In genomic region chr2:2570871-2571270, GRCh38 we compare ENCODE assay signal across 18 cellular contexts.
DNase-seq lines count a peak whose midpoint lies in the region; ATAC-seq, FAIRE-seq and TF ChIP-seq lines count a peak whose summit lies in the region.
"Had no signal": no experiment of that assay in that cellular context is flagged by ENCODE, and none has a peak within 500 bp of the region (broad histone marks: within the 10 kb centered on the region; RNA-seq: fewer than 3 reads in every experiment).

No MANE protein-coding gene starts in this region.

- no peak overlapping the region for H4K91ac ChIP-seq in neuronal stem cell (ENCODE audit: low read depth, low read length, poor library complexity)

- no peak overlapping the region for H2AFZ ChIP-seq in neuronal stem cell (ENCODE audit: low read length)
- H2AFZ ChIP-seq: GM23338 had no signal

- H3K9me3 Mint-ChIP-seq in endodermal cell, result no peaks in the 10 kb centered on the region
- peaks cover 0 to 2% (median 0%) of the 10 kb centered on the region in 8 donors for H3K9me3 Mint-ChIP-seq in CD4-positive, alpha-beta memory T cell
- H3K9me3 Mint-ChIP-seq: CD8-positive, alpha-beta T cell; GM23338 had no signal

- ATAC-seq in pancreas, result no peak
- ATAC-seq: CD8-positive, alpha-beta T cell; GM12878; GM23338 had no signal

- TF ChIP-seq CTCF in coronary artery (IDR thresholded peaks at IDR 0.05) (no peak), endodermal cell (conservative IDR thresholded peaks at IDR 0.05) (no peak), pancreas (IDR thresholded peaks at IDR 0.05) (no peak)

- POLR2A ChIA-PET in CD4-positive, alpha-beta memory T cell (lab: Charles Lee; ENCODE audit: partially characterized antibody), result no interaction called here

- DNase-seq in coronary artery (ENCODE audit: low spot score) (peak; percentile 45), endodermal cell (peak; percentile 24), neuronal stem cell (ENCODE audit: low spot score) (no peak), DMS153 treated with DMSO at 0.1 percent for 48 hours (lab: John Stamatoyannopoulos, UW; ENCODE audit: unreplicated experiment) (no peak), pancreas (no peak)
- DNase-seq in CD4-positive, alpha-beta memory T cell, result no peak
- DNase-seq: C1 segment of cervical spinal cord, Caco-2, DMS153, DMS79, EL, GDM1, HFFc6 had no signal

- H3K9me3 ChIP-seq in endodermal cell (ENCODE audit: control insufficient read depth, low read length), result peaks cover 17% of the 10 kb centered on the region
- peaks cover 0 to 14% of the 10 kb centered on the region in 2 donors for H3K9me3 ChIP-seq in neuronal stem cell (replicated peaks in 1 of 2; ENCODE audit: control insufficient read depth in 2 of 2, insufficient read depth in 1 of 2, low read depth in 1 of 2, low read length in 2 of 2)
- H3K9me3 ChIP-seq in pancreas, result no peaks in the 10 kb centered on the region
- H3K9me3 ChIP-seq in CD4-positive, alpha-beta memory T cell (ENCODE audit: control insufficient read depth in 1 of 2, low read length in 2 of 2), result no peaks in the 10 kb centered on the region
- H3K9me3 ChIP-seq: HAP-1 had no signal

- H2BK120ac ChIP-seq in neuronal stem cell (ENCODE audit: low read depth, low read length), result no peak overlapping the region

- WGBS in endodermal cell (ENCODE audit: insufficient coverage in 1 of 2, insufficient read length in 1 of 2), 2 experiments, result 93 to 100% methylated on average over 4 to 5 of the region's 5 CpGs
- no CpG with 5 or more reads among the region's 5 CpGs for WGBS in neuronal stem cell (ENCODE audit: extremely low coverage in 2 of 2, insufficient read length in 2 of 2, insufficient replicate concordance in 1 of 2), 2 donors
- 79% methylated on average over 5 of the region's 5 CpGs for WGBS in pancreas, 2 donors

- peaks cover 6% of the 10 kb centered on the region for H3K79me1 ChIP-seq in neuronal stem cell (ENCODE audit: low read depth, low read length)

- no peak overlapping the region for H4K8ac ChIP-seq in neuronal stem cell (ENCODE audit: low read depth, low read length)

- peak overlapping the region; percentile 77 for H2AK5ac ChIP-seq in neuronal stem cell (ENCODE audit: low read depth, low read length)

- CTCF ChIA-PET in CD4-positive, alpha-beta memory T cell (lab: Charles Lee; ENCODE audit: partially characterized antibody), result no interaction called here

- H3K27ac ChIP-seq in coronary artery (no peak overlapping the region), endodermal cell (ENCODE audit: low read depth, low read length) (no peak overlapping the region), neuronal stem cell (replicated peaks; ENCODE audit: low read length) (no peak overlapping the region), pancreas (no peak overlapping the region)
- H3K27ac ChIP-seq in CD4-positive, alpha-beta memory T cell (ENCODE audit: low read depth, low read length), result no peak overlapping the region

- no peak overlapping the region for H2BK12ac ChIP-seq in neuronal stem cell (ENCODE audit: low read length)

- no peak overlapping the region for H3K27ac Mint-ChIP-seq in endodermal cell
- H3K27ac Mint-ChIP-seq in CD4-positive, alpha-beta memory T cell, result no peak overlapping the region
- H3K27ac Mint-ChIP-seq: CD8-positive, alpha-beta T cell; GM23338; HFFc6 had no signal

- no peaks in the 10 kb centered on the region for H3K36me3 Mint-ChIP-seq in endodermal cell (ENCODE audit: low read depth)
- H3K36me3 Mint-ChIP-seq in CD4-positive, alpha-beta memory T cell, result no peaks in the 10 kb centered on the region
- H3K36me3 Mint-ChIP-seq: CD8-positive, alpha-beta T cell had no signal

- no peak overlapping the region for H3K4me3 ChIP-seq in coronary artery
- no peak overlapping the region for H3K4me3 ChIP-seq in endodermal cell (ENCODE audit: low read length)
- no peak overlapping the region for H3K4me3 ChIP-seq in neuronal stem cell (ENCODE audit: low read length in 2 of 2)
- no peak overlapping the region for H3K4me3 ChIP-seq in pancreas
- no peak overlapping the region for H3K4me3 ChIP-seq in CD4-positive, alpha-beta memory T cell (ENCODE audit: low read length in 2 of 2)
- H3K4me3 ChIP-seq: GM12878, GM23338, HAP-1 had no signal

- no peak overlapping the region for H2BK5ac ChIP-seq in neuronal stem cell (ENCODE audit: low read length)

- H3K18ac ChIP-seq in neuronal stem cell (ENCODE audit: low read length), result peak overlapping the region; percentile 65

- H3K27me3 ChIP-seq in endodermal cell (ENCODE audit: control insufficient read depth, insufficient read depth, low read length, poor library complexity, severe bottlenecking), result no peaks in the 10 kb centered on the region
- peaks cover 0 to 2% (median 0%) of the 10 kb centered on the region in 3 experiments for H3K27me3 ChIP-seq in neuronal stem cell (ENCODE audit: control insufficient read depth in 3 of 3, insufficient read depth in 3 of 3, low read depth in 1 of 3, low read length in 3 of 3)
- H3K27me3 ChIP-seq in pancreas, result no peaks in the 10 kb centered on the region
- no peaks in the 10 kb centered on the region for H3K27me3 ChIP-seq in CD4-positive, alpha-beta memory T cell (ENCODE audit: insufficient read depth, low read length)

- H3K36me3 ChIP-seq in endodermal cell (ENCODE audit: control insufficient read depth, insufficient read depth, low read length), result no peaks in the 10 kb centered on the region
- peaks cover 0 to 4% of the 10 kb centered on the region in 2 donors for H3K36me3 ChIP-seq in neuronal stem cell (replicated peaks in 1 of 2; ENCODE audit: control insufficient read depth in 2 of 2, insufficient read depth in 2 of 2, low read length in 2 of 2)
- H3K36me3 ChIP-seq in pancreas, result no peaks in the 10 kb centered on the region
- no peaks in the 10 kb centered on the region for H3K36me3 ChIP-seq in CD4-positive, alpha-beta memory T cell (ENCODE audit: insufficient read depth, low read length)
- H3K36me3 ChIP-seq: HAP-1 had no signal

- H3K23ac ChIP-seq in neuronal stem cell (ENCODE audit: low read depth, low read length, poor library complexity), result no peak overlapping the region

- H3K9ac ChIP-seq in endodermal cell (ENCODE audit: extremely low read depth, low read length, poor library complexity, severe bottlenecking) (no peak overlapping the region), neuronal stem cell (ENCODE audit: low read depth, low read length, poor library complexity) (no peak overlapping the region)

- FAIRE-seq in pancreas (lab: Jason Lieb, UNC), result no peak
- FAIRE-seq: GM12878, GM19239 had no signal

- peaks cover 3% of the 10 kb centered on the region for H3K27me3 Mint-ChIP-seq in endodermal cell (ENCODE audit: insufficient read depth)
- no peaks in the 10 kb centered on the region for H3K27me3 Mint-ChIP-seq in CD4-positive, alpha-beta memory T cell

- no peak overlapping the region for H3K14ac ChIP-seq in neuronal stem cell (ENCODE audit: low read length)

- intact Hi-C loops in pancreas (cut with DNase I), result no loop called here
- intact Hi-C loops in CD4-positive, alpha-beta memory T cell (cut with micrococcal nuclease), result no loop called here

- H3K4ac ChIP-seq in neuronal stem cell (ENCODE audit: low read length), result no peak overlapping the region

- H3K4me3 Mint-ChIP-seq in endodermal cell, result no peak overlapping the region
- no peak overlapping the region for H3K4me3 Mint-ChIP-seq in CD4-positive, alpha-beta memory T cell
- H3K4me3 Mint-ChIP-seq: CD8-positive, alpha-beta T cell; GM23338; HFFc6 had no signal

- H3K4me1 ChIP-seq in endodermal cell (ENCODE audit: control insufficient read depth, insufficient read depth, low read length) (no peaks in the 10 kb centered on the region), neuronal stem cell (ENCODE audit: control insufficient read depth in 2 of 2, insufficient read depth in 1 of 2, low read depth in 1 of 2, low read length in 2 of 2) (no peaks in the 10 kb centered on the region), pancreas (no peaks in the 10 kb centered on the region)
- H3K4me1 ChIP-seq in CD4-positive, alpha-beta memory T cell (ENCODE audit: insufficient read depth, low read length), result no peaks in the 10 kb centered on the region
- H3K4me1 ChIP-seq: Caco-2, HAP-1 had no signal

- H2BK15ac ChIP-seq in neuronal stem cell (ENCODE audit: low read length), result peak overlapping the region; percentile 49

- H3K4me1 Mint-ChIP-seq in endodermal cell, result no peaks in the 10 kb centered on the region
- no peaks in the 10 kb centered on the region for H3K4me1 Mint-ChIP-seq in CD4-positive, alpha-beta memory T cell
- H3K4me1 Mint-ChIP-seq: GM23338 had no signal

- no peak overlapping the region for H3K4me2 ChIP-seq in neuronal stem cell (ENCODE audit: insufficient read depth, low read length, poor library complexity, severe bottlenecking)
- H3K4me2 ChIP-seq: GM23338 had no signal

Comparison
In these comparisons a context has a peak if more than half of its experiments do, and no peak if none do; other contexts are left out.
1. DNase-seq: peak in coronary artery (single experiment) and endodermal cell (single experiment); none in neuronal stem cell (single experiment), DMS153 treated with DMSO at 0.1 percent for 48 hours (single experiment), pancreas (0 of 6) and CD4-positive, alpha-beta memory T cell (0 of 5).